21 cellular contexts compared by ENCODE assay signal in the genomic region with DNA sequence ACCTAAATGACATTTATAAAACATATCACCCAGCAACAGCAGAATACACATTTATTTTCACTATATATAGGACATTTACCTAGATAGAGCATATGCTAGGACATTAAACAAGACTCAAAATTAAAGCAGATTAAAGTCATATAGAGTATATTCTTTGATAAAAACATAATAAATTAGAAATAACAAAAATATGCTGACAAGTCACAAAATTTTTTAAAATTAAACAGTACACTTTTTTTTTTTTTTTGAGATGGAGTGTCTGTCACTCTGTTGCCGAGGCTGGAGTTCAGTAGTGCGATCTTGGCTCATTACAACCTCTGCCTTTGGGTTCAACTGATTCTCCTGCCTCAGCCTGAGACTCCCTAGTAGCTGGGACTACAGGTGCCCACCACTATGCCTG.
DNase-seq lines count a peak whose midpoint lies in the region; ATAC-seq, FAIRE-seq and TF ChIP-seq lines count a peak whose summit lies in the region.
"Had no signal": no experiment of that assay in that cellular context is flagged by ENCODE, and none has a peak within 500 bp of the region (broad histone marks: within the 10 kb centered on the region; RNA-seq: fewer than 3 reads in every experiment).

No MANE protein-coding gene starts in this region.

- H3K23ac ChIP-seq in IMR-90 (ENCODE audit: low read depth, low read length) (no peak overlapping the region), H1 (ENCODE audit: insufficient read length) (no peak overlapping the region)

- POLR2A ChIA-PET in HepG2 (lab: Yijun Ruan, JAX) (no interaction called here), IMR-90 (lab: Charles Lee; ENCODE audit: unreplicated experiment) (no interaction called here), H1 (lab: Charles Lee; ENCODE audit: partially characterized antibody) (no interaction called here)

- H4K91ac ChIP-seq in IMR-90 (ENCODE audit: insufficient read depth, low read depth, low read length) (no peak overlapping the region), H1 (replicated peaks; ENCODE audit: insufficient read length, low read length) (no peak overlapping the region)

- H4K20me1 ChIP-seq in HepG2 (ENCODE audit: insufficient read depth, low read length) (no peaks in the 10 kb centered on the region), IMR-90 (ENCODE audit: insufficient read depth, low read length) (no peaks in the 10 kb centered on the region), H1 (replicated peaks in 1 of 2; ENCODE audit: control insufficient read depth in 1 of 2, insufficient read depth in 2 of 2, low read length in 2 of 2) (no peaks in the 10 kb centered on the region)
- H4K20me1 ChIP-seq: BLaER1 treated with 17β-estradiol and CSF1 and Interleukin-3, amounts not matched to agents 10 nM and 100 nM had no signal

- no peak overlapping the region for H2BK5ac ChIP-seq in IMR-90 (ENCODE audit: low read depth, low read length, poor library complexity, severe bottlenecking)
- H2BK5ac ChIP-seq in H1 (ENCODE audit: low read depth, low read length), result no peak overlapping the region

- no peaks in the 10 kb centered on the region for H3K23me2 ChIP-seq in H1 (ENCODE audit: low read depth, low read length)

- TF ChIP-seq RAD21 in HepG2 (CRISPR knock-in tag; IDR thresholded peaks at IDR 0.05) (no peak), IMR-90 (IDR thresholded peaks at IDR 0.05; ENCODE audit: low read length) (no peak), H1 (IDR thresholded peaks at IDR 0.05 in 1 of 2, conservative IDR thresholded peaks at IDR 0.05 in 1 of 2; ENCODE audit: low read depth in 2 of 2, low read length in 2 of 2) (no peak)

- ATAC-seq in HepG2, result no peak
- no peak for ATAC-seq in right lobe of liver
- ATAC-seq in IMR-90 (ENCODE audit: low read depth), result no peak
- no peak for ATAC-seq in GM18498 (IDR thresholded peaks at IDR 0.05; ENCODE audit: unreplicated experiment)
- ATAC-seq: CD8-positive, alpha-beta T cell had no signal

- H3K4me1 ChIP-seq in HepG2 (ENCODE audit: insufficient read depth, low read length) (no peaks in the 10 kb centered on the region), right lobe of liver (no peaks in the 10 kb centered on the region), IMR-90 (ENCODE audit: control insufficient read depth, insufficient read depth, low read length) (no peaks in the 10 kb centered on the region), H1 (replicated peaks in 1 of 4; ENCODE audit: control insufficient read depth in 3 of 4, insufficient read depth in 4 of 4, low read length in 3 of 4) (peaks cover 0 to 2% (median 0%) of the 10 kb centered on the region in 4 experiments; a peak in 1 of 7 replicates)
- H3K4me1 ChIP-seq: BLaER1 treated with 17β-estradiol and CSF1 and Interleukin-3, amounts not matched to agents 10 nM and 100 nM; Caco-2 had no signal

- H3K4ac ChIP-seq in IMR-90 (ENCODE audit: low read depth, low read length), result no peak overlapping the region
- H3K4ac ChIP-seq in H1 (replicated peaks; ENCODE audit: insufficient read length, low read depth, low read length), result no peak overlapping the region

- no peak overlapping the region for H3K18ac ChIP-seq in IMR-90 (ENCODE audit: low read depth, low read length)
- H3K18ac ChIP-seq in H1 (ENCODE audit: extremely low read depth, low read length), result no peak overlapping the region

- H3K56ac ChIP-seq in IMR-90 (ENCODE audit: extremely low read depth, insufficient read depth, low read length) (no peak overlapping the region), H1 (replicated peaks; ENCODE audit: insufficient read length, low read depth, low read length) (no peak overlapping the region)

- H3K79me1 ChIP-seq in IMR-90 (ENCODE audit: low read depth in 1 of 2, low read length in 2 of 2), result no peaks in the 10 kb centered on the region
- H3K79me1 ChIP-seq in H1 (ENCODE audit: low read depth, low read length), result no peaks in the 10 kb centered on the region

- no peak overlapping the region for H2BK12ac ChIP-seq in H1 (ENCODE audit: low read depth, low read length)

- no peak for DNase-seq in HepG2 (ENCODE audit: low spot score)
- no peak for DNase-seq in right lobe of liver
- no peak for DNase-seq in IMR-90
- DNase-seq in H1 (ENCODE audit: low read depth in 1 of 2, low spot score in 2 of 2), result no peak
- no peak for DNase-seq in GM19238 (ENCODE audit: insufficient read length, low spot score)
- DNase-seq: 8988T; AML-193; Caco-2; Calu3; CD4-positive, alpha-beta T cell; CD8-positive, alpha-beta T cell; DMS79 treated with DMSO at 0.1 percent for 48 hours; GF-D8 had no signal

- TF ChIP-seq EP300 in HepG2 (IDR thresholded peaks at IDR 0.05; ENCODE audit: low read depth in 2 of 2, low read length in 2 of 2) (no peak), HepG2 (CRISPR knock-in tag; IDR thresholded peaks at IDR 0.05; ENCODE audit: borderline replicate concordance) (no peak), H1 (IDR thresholded peaks at IDR 0.05; ENCODE audit: borderline replicate concordance in 1 of 2, low read depth in 2 of 2, low read length in 2 of 2) (no peak)

- no peak overlapping the region for H4K8ac ChIP-seq in IMR-90 (ENCODE audit: low read depth in 2 of 2, low read length in 2 of 2)
- no peak overlapping the region for H4K8ac ChIP-seq in H1 (ENCODE audit: extremely low read depth, insufficient read depth, low read length)

- no peak for FAIRE-seq in HepG2 (lab: Jason Lieb, UNC)
- FAIRE-seq in H1 (lab: Jason Lieb, UNC), result no peak
- FAIRE-seq: A204.1, D721Med, G401.6, GM12891, GM18507 had no signal

- no peak overlapping the region for H4K5ac ChIP-seq in IMR-90 (ENCODE audit: low read depth, low read length)
- H4K5ac ChIP-seq in H1 (ENCODE audit: insufficient read length, low read depth, low read length), result no peak overlapping the region

- H3K27me3 ChIP-seq in HepG2 (ENCODE audit: control insufficient read depth in 1 of 2, insufficient read depth in 2 of 2, low read length in 2 of 2) (no peaks in the 10 kb centered on the region), right lobe of liver (no peaks in the 10 kb centered on the region), IMR-90 (ENCODE audit: control insufficient read depth, insufficient read depth, low read length) (no peaks in the 10 kb centered on the region), H1 (replicated peaks in 1 of 4; ENCODE audit: control insufficient read depth in 3 of 4, extremely low read depth in 1 of 4, insufficient read depth in 3 of 4, low read length in 3 of 4) (no peaks in the 10 kb centered on the region)
- H3K27me3 ChIP-seq: BLaER1 treated with 17β-estradiol and CSF1 and Interleukin-3, amounts not matched to agents 10 nM and 100 nM had no signal

- BruUV-seq in HepG2 (replicated peaks; lab: Mats Ljungman, UMichigan) (no TSS peak), IMR-90 (replicated peaks; lab: Mats Ljungman, UMichigan) (no TSS peak)

- H3K9ac ChIP-seq in HepG2 (ENCODE audit: insufficient read depth, low read depth, low read length) (no peak overlapping the region), IMR-90 (ENCODE audit: low read depth, low read length) (no peak overlapping the region), H1 (replicated peaks in 1 of 4; ENCODE audit: extremely low read depth in 1 of 4, low read depth in 3 of 4, low read length in 3 of 4) (no peak overlapping the region)
- H3K9ac ChIP-seq: BLaER1 treated with 17β-estradiol and CSF1 and Interleukin-3, amounts not matched to agents 10 nM and 100 nM had no signal

- TF ChIP-seq POLR2A in HepG2 (IDR thresholded peaks at IDR 0.05; ENCODE audit: insufficient read depth in 1 of 2, low read depth in 2 of 2, low read length in 2 of 2) (no peak), right lobe of liver (IDR thresholded peaks at IDR 0.05) (no peak), IMR-90 (IDR thresholded peaks at IDR 0.05; ENCODE audit: low read depth, low read length) (no peak), H1 (IDR thresholded peaks at IDR 0.05; ENCODE audit: control extremely low read depth in 1 of 2, low read depth in 2 of 2, low read length in 2 of 2) (no peak)

- H3K36me3 ChIP-seq in HepG2 (replicated peaks in 1 of 2; ENCODE audit: control insufficient read depth in 1 of 2, insufficient read depth in 2 of 2, low read length in 2 of 2) (no peaks in the 10 kb centered on the region), right lobe of liver (no peaks in the 10 kb centered on the region), IMR-90 (ENCODE audit: control insufficient read depth, insufficient read depth, low read length) (no peaks in the 10 kb centered on the region), H1 (ENCODE audit: control insufficient read depth in 2 of 4, insufficient read depth in 4 of 4, low read length in 3 of 4) (no peaks in the 10 kb centered on the region; a peak in 1 of 8 replicates)
- H3K36me3 ChIP-seq: BLaER1 treated with 17β-estradiol and CSF1 and Interleukin-3, amounts not matched to agents 10 nM and 100 nM had no signal

- H3K4me3 ChIP-seq in HepG2 (replicated peaks in 1 of 3; ENCODE audit: insufficient read depth in 1 of 3, low read depth in 2 of 3, low read length in 3 of 3) (no peak overlapping the region), right lobe of liver (no peak overlapping the region), IMR-90 (ENCODE audit: insufficient read depth, low read depth, low read length) (no peak overlapping the region), H1 (ENCODE audit: extremely low read depth in 1 of 4, insufficient read depth in 2 of 4, low read depth in 3 of 4, low read length in 4 of 4) (no peak overlapping the region)
- H3K4me3 ChIP-seq: BLaER1 treated with 17β-estradiol and CSF1 and Interleukin-3, amounts not matched to agents 10 nM and 100 nM had no signal

- no peak overlapping the region for H2BK15ac ChIP-seq in IMR-90 (ENCODE audit: low read depth, low read length)
- H2BK15ac ChIP-seq in H1 (ENCODE audit: low read length), result no peak overlapping the region

- H3K9me1 ChIP-seq in IMR-90 (ENCODE audit: insufficient read depth, low read length), result no peaks in the 10 kb centered on the region

- CTCF ChIA-PET in HepG2 (lab: Yijun Ruan, JAX; ENCODE audit: low intra/inter-chr PET ratio, low total read pairs), result no interaction called here
- CTCF ChIA-PET in IMR-90 (lab: Yijun Ruan, JAX), result no interaction called here
- CTCF ChIA-PET in H1 (lab: Charles Lee; ENCODE audit: partially characterized antibody), result no interaction called here

- H2BK20ac ChIP-seq in IMR-90 (ENCODE audit: low read depth, low read length), result no peak overlapping the region
- no peak overlapping the region for H2BK20ac ChIP-seq in H1 (ENCODE audit: low read length)

- H2AFZ ChIP-seq in HepG2 (ENCODE audit: low read length) (no peak overlapping the region), IMR-90 (replicated peaks; ENCODE audit: low read length, poor library complexity) (no peak overlapping the region), H1 (ENCODE audit: low read length) (no peak overlapping the region)

- H2BK120ac ChIP-seq in IMR-90 (ENCODE audit: low read depth, low read length) (no peak overlapping the region), H1 (replicated peaks; ENCODE audit: low read depth, low read length) (no peak overlapping the region)

- no peak overlapping the region for H2AK9ac ChIP-seq in IMR-90 (replicated peaks; ENCODE audit: low read depth, low read length, poor library complexity)

- H3K27ac ChIP-seq in HepG2 (ENCODE audit: extremely low read length, insufficient read depth, low read length) (no peak overlapping the region), right lobe of liver (no peak overlapping the region), IMR-90 (ENCODE audit: insufficient read depth, low read length) (no peak overlapping the region), H1 (ENCODE audit: low read depth, low read length) (no peak overlapping the region)
- H3K27ac ChIP-seq: BLaER1 treated with 17β-estradiol and CSF1 and Interleukin-3, amounts not matched to agents 10 nM and 100 nM; C4-2B had no signal

- H3K79me2 ChIP-seq in HepG2 (ENCODE audit: insufficient read depth, low read length) (no peaks in the 10 kb centered on the region), H1 (ENCODE audit: control insufficient read depth in 1 of 2, insufficient read depth in 2 of 2, low read length in 2 of 2) (no peaks in the 10 kb centered on the region)

- in situ Hi-C loops in HepG2 (cut with HindIII; ENCODE audit: extremely low pct_ligation_motif_present, low pct_unique_long_range_greater_than_20kb) (no loop called here), IMR-90 (cut with MboI; ENCODE audit: low sequenced_read_pairs) (no loop called here)

- intact Hi-C loops in HepG2 (cut with micrococcal nuclease; ENCODE audit: unreplicated experiment), result no loop called here
- intact Hi-C loops in right lobe of liver (cut with DNase I), result no loop called here
- intact Hi-C loops in IMR-90 (cut with micrococcal nuclease), result no loop called here

- TF ChIP-seq CTCF in HepG2 (CRISPR knock-in tag; IDR thresholded peaks at IDR 0.05), result no peak
- no peak for TF ChIP-seq CTCF in right lobe of liver (IDR thresholded peaks at IDR 0.05)
- TF ChIP-seq CTCF in IMR-90 (conservative IDR thresholded peaks at IDR 0.05; ENCODE audit: low read depth, low read length), result no peak
- no peak for TF ChIP-seq CTCF in H1 (IDR thresholded peaks at IDR 0.05; ENCODE audit: control extremely low read depth in 1 of 3, insufficient read depth in 1 of 3, low read depth in 1 of 3, low read length in 3 of 3)

- H3K14ac ChIP-seq in IMR-90 (replicated peaks; ENCODE audit: low read depth, low read length) (no peak overlapping the region), H1 (ENCODE audit: insufficient read length) (no peak overlapping the region)

- dilution Hi-C loops in IMR-90 (cut with HindIII; ENCODE audit: low sequenced_read_pairs, unreplicated experiment), result no loop called here

- H3K4me2 ChIP-seq in HepG2 (ENCODE audit: low read depth, low read length), result no peak overlapping the region
- no peak overlapping the region for H3K4me2 ChIP-seq in IMR-90 (ENCODE audit: low read depth, low read length)
- no peak overlapping the region for H3K4me2 ChIP-seq in H1 (ENCODE audit: insufficient read depth in 1 of 2, low read depth in 2 of 2, low read length in 2 of 2)
- H3K4me2 ChIP-seq: BLaER1 treated with 17β-estradiol and CSF1 and Interleukin-3, amounts not matched to agents 10 nM and 100 nM had no signal

- peaks cover 53% of the 10 kb centered on the region for H3K9me3 ChIP-seq in HepG2 (ENCODE audit: low read length)
- no peaks in the 10 kb centered on the region for H3K9me3 ChIP-seq in right lobe of liver
- H3K9me3 ChIP-seq in IMR-90 (ENCODE audit: control insufficient read depth, insufficient read depth, low read length), result no peaks in the 10 kb centered on the region
- no peaks in the 10 kb centered on the region for H3K9me3 ChIP-seq in H1 (ENCODE audit: insufficient read depth in 2 of 2, low read depth in 1 of 2, low read length in 1 of 2)
- H3K9me3 ChIP-seq: Caco-2 had no signal

- H2AK5ac ChIP-seq in IMR-90 (ENCODE audit: low read depth, low read length) (no peak overlapping the region), H1 (ENCODE audit: low read depth, low read length) (no peak overlapping the region)

- WGBS in HepG2 (ENCODE audit: low lambda C conversion rate), result 1% methylated on average over 2 of the region's 2 CpGs
- 83% methylated on average over 2 of the region's 2 CpGs for WGBS in right lobe of liver (ENCODE audit: insufficient coverage, low coverage, low lambda C conversion rate, missing lambda C conversion rate)
- WGBS in IMR-90 (ENCODE audit: extremely low coverage in 2 of 2, insufficient read length in 1 of 2), 2 experiments, result no CpG with 5 or more reads among the region's 2 CpGs
- WGBS in H1 (ENCODE audit: extremely low coverage in 1 of 2, insufficient coverage in 1 of 2, insufficient read length in 1 of 2, insufficient replicate concordance in 2 of 2, low coverage in 1 of 2, low lambda C conversion rate in 2 of 2, missing lambda C conversion rate in 1 of 2), 2 experiments, result 90% methylated on average over 2 of the region's 2 CpGs; no CpG with 5 or more reads in 1 of the 2 experiments

Comparison
In these comparisons a context has a peak if more than half of its experiments do, and no peak if none do; other contexts are left out.
1. Of the 41 proteins assayed by ChIP-seq in both HepG2 and H1: peak only in HepG2: none; only in H1: none; in both: MAFK; in neither: 40.